In the genomic region with DNA sequence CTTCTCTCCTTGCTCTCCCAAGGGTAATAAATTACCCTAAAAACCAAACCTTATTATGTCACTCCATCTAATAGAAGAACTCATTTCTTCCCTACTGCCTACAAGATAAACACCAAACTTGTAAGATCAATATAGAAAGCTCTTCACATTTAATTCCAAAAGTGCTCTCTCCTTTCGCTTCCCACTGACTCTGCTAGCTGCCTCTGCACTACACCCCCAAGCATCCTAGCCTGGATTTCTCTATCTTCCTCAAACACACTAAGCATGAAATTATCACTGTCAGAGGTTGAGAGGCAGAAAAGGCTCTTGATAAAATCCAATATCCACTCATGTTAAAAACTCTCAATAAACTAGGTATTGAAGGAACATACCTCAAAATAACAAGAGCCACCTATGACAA, we compare ENCODE assay signal across 7 cellular contexts.
"Had no signal": no experiment of that assay in that cellular context is flagged by ENCODE, and none has a peak within 500 bp of the region (broad histone marks: within the 10 kb centered on the region; RNA-seq: fewer than 3 reads in every experiment).

No MANE protein-coding gene starts in this region.

- H3K4me3 ChIP-seq: K562 had no signal

- H3K27ac ChIP-seq: HL-60 had no signal

- FAIRE-seq: HepG2, HTR-8/SVneo, K562 had no signal

- DNase-seq: IMR-90, KBM-7, KG1 had no signal
